ENCODE assay signal across 41 cellular contexts in the genomic region with DNA sequence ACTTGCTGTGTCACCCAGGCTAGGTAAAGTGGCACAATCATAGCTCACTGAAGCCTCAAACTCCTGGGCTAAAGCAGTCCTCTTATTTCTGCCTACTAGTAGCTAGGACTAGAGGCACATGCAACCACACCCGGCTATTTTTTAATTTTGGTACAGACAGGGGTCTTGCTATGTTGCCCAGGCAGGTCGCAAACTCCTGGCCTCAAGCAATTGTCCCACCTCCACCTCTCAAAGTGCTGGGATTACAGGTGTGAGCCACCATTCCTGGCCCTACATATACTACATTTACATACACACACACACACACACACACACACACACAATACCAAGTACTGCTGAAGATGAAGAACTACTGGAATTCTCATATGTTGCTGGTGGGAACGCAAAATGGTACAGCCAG. TPM values are rescaled to one million over a fixed set of nuclear protein-coding genes. Genes with fewer than 3 reads are reported as not detected.
"Had no signal": no experiment of that assay in that cellular context is flagged by ENCODE, and none has a peak within 500 bp of the region (broad histone marks: within the 10 kb centered on the region; RNA-seq: fewer than 3 reads in every experiment).

No MANE protein-coding gene starts in this region.

- H3K4me1 ChIP-seq: adrenal gland, ascending aorta, body of pancreas, breast epithelium had no signal

- H3K9me3 Mint-ChIP-seq: activated naive CD4-positive, alpha-beta T cell treated with anti-CD3 and anti-CD28 coated beads for 36 hours; activated naive CD4-positive, alpha-beta T cell treated with anti-CD3 and anti-CD28 coated beads, Interleukin-2, amount 10 ng/mL, durations not matched to agents 7 days and 5 days; activated naive CD4-positive, alpha-beta T cell treated with anti-CD3 and anti-CD28 coated beads, Interleukin-2, amount 50 U/mL, for 24 hours; activated naive CD4-positive, alpha-beta T cell treated with anti-CD3 and anti-CD28 coated beads, Interleukin-2, amount 50 U/mL, for 72 hours; activated naive CD8-positive, alpha-beta T cell treated with anti-CD3 and anti-CD28 coated beads for 36 hours; activated naive CD8-positive, alpha-beta T cell treated with anti-CD3 and anti-CD28 coated beads, Interleukin-2, amount 10 ng/mL, durations not matched to agents 7 days and 5 days; activated naive CD8-positive, alpha-beta T cell treated with anti-CD3 and anti-CD28 coated beads, Interleukin-2, amount 50 U/mL, for 24 hours; activated T-cell treated with anti-CD3 and anti-CD28 coated beads, Interleukin-2, amount 50 U/mL, for 4 hours; activated T-cell treated with anti-CD3 and anti-CD28 coated beads, Interleukin-2, amount 50 U/mL, for 72 hours; activated T-helper 1 cell treated with anti-CD3 and anti-CD28 coated beads, Interleukin-12 subunit alpha, Interleukin-12 subunit beta, Interleukin-2, Interleukin-4 antibody, amounts not matched to agents 30 ng/mL and 10 ng/mL and 1 ng/mL, durations not matched to agents 14 hours and 24 hours and 36 hours; activated T-helper 17 cell treated with anti-CD3 and anti-CD28 coated beads, Interleukin-2, amount 50 U/mL, for 72 hours; activated T-helper 2 cell treated with anti-CD3 and anti-CD28 coated beads, Interferon-gamma antibody, Interleukin-2, Interleukin-4, amounts not matched to agents 10 μg/mL and 5 μg/mL and 100 μg/mL, durations not matched to agents 14 hours and 24 hours and 36 hours; brain; central memory CD8-positive, alpha-beta T cell had no signal

- H3K36me3 ChIP-seq: adrenal gland, ascending aorta, brain microvascular endothelial cell, breast epithelium, cardiac muscle cell had no signal

- H3K27ac Mint-ChIP-seq: activated naive CD4-positive, alpha-beta T cell treated with anti-CD3 and anti-CD28 coated beads for 36 hours; activated naive CD4-positive, alpha-beta T cell treated with anti-CD3 and anti-CD28 coated beads, Interleukin-2, amount 10 ng/mL, durations not matched to agents 7 days and 5 days; activated naive CD4-positive, alpha-beta T cell treated with anti-CD3 and anti-CD28 coated beads, Interleukin-2, amount 50 U/mL, for 24 hours; activated naive CD4-positive, alpha-beta T cell treated with anti-CD3 and anti-CD28 coated beads, Interleukin-2, amount 50 U/mL, for 72 hours; activated naive CD8-positive, alpha-beta T cell; activated naive CD8-positive, alpha-beta T cell treated with anti-CD3 and anti-CD28 coated beads for 36 hours; activated naive CD8-positive, alpha-beta T cell treated with anti-CD3 and anti-CD28 coated beads, Interleukin-2, amount 10 ng/mL, durations not matched to agents 7 days and 5 days; activated naive CD8-positive, alpha-beta T cell treated with anti-CD3 and anti-CD28 coated beads, Interleukin-2, amount 50 U/mL, for 24 hours; activated T-cell treated with anti-CD3 and anti-CD28 coated beads, Interleukin-2, amount 50 U/mL, for 72 hours; activated T-helper 1 cell treated with anti-CD3 and anti-CD28 coated beads, Interleukin-12 subunit alpha, Interleukin-12 subunit beta, Interleukin-2, Interleukin-4 antibody, amounts not matched to agents 30 ng/mL and 10 ng/mL and 1 ng/mL, durations not matched to agents 14 hours and 24 hours and 36 hours; activated T-helper 17 cell treated with anti-CD3 and anti-CD28 coated beads, Interleukin-2, amount 50 U/mL, for 72 hours; activated T-helper 2 cell treated with anti-CD3 and anti-CD28 coated beads, Interferon-gamma antibody, Interleukin-2, Interleukin-4, amounts not matched to agents 10 μg/mL and 5 μg/mL and 100 μg/mL, durations not matched to agents 14 hours and 24 hours and 36 hours; brain had no signal

- H3K27ac ChIP-seq: adrenal gland, ascending aorta, body of pancreas, brain microvascular endothelial cell, breast epithelium, cardiac muscle cell had no signal

- H3K27me3 ChIP-seq: adrenal gland, ascending aorta, body of pancreas, brain microvascular endothelial cell, breast epithelium, cardiac muscle cell had no signal

- H3K4me3 Mint-ChIP-seq: activated naive CD4-positive, alpha-beta T cell treated with anti-CD3 and anti-CD28 coated beads for 36 hours; activated naive CD4-positive, alpha-beta T cell treated with anti-CD3 and anti-CD28 coated beads, Interleukin-2, amount 10 ng/mL, durations not matched to agents 7 days and 5 days; activated naive CD4-positive, alpha-beta T cell treated with anti-CD3 and anti-CD28 coated beads, Interleukin-2, amount 50 U/mL, for 24 hours; activated naive CD8-positive, alpha-beta T cell; activated naive CD8-positive, alpha-beta T cell treated with anti-CD3 and anti-CD28 coated beads for 36 hours; activated naive CD8-positive, alpha-beta T cell treated with anti-CD3 and anti-CD28 coated beads, Interleukin-2, amount 10 ng/mL, durations not matched to agents 7 days and 5 days; activated naive CD8-positive, alpha-beta T cell treated with anti-CD3 and anti-CD28 coated beads, Interleukin-2, amount 50 U/mL, for 24 hours; activated T-cell treated with anti-CD3 and anti-CD28 coated beads, Interleukin-2, amount 50 U/mL, for 4 hours; activated T-cell treated with anti-CD3 and anti-CD28 coated beads, Interleukin-2, amount 50 U/mL, for 72 hours; activated T-helper 1 cell treated with anti-CD3 and anti-CD28 coated beads, Interleukin-12 subunit alpha, Interleukin-12 subunit beta, Interleukin-2, Interleukin-4 antibody, amounts not matched to agents 30 ng/mL and 10 ng/mL and 1 ng/mL, durations not matched to agents 14 hours and 24 hours and 36 hours; activated T-helper 17 cell treated with anti-CD3 and anti-CD28 coated beads, Interleukin-2, amount 50 U/mL, for 72 hours; brain; central memory CD8-positive, alpha-beta T cell had no signal

- H3K4me3 ChIP-seq: adrenal gland, ascending aorta, body of pancreas, breast epithelium, cardiac muscle cell had no signal

- ATAC-seq: activated naive CD4-positive, alpha-beta T cell treated with anti-CD3 and anti-CD28 coated beads, Interleukin-2, amount 50 U/mL, for 72 hours; activated naive CD8-positive, alpha-beta T cell treated with anti-CD3 and anti-CD28 coated beads, Interleukin-2, amount 50 U/mL, for 24 hours; activated T-cell treated with anti-CD3 and anti-CD28 coated beads, Interleukin-2, amount 50 U/mL, for 4 hours; activated T-cell treated with anti-CD3 and anti-CD28 coated beads, Interleukin-2, amount 50 U/mL, for 72 hours; activated T-helper 17 cell treated with anti-CD3 and anti-CD28 coated beads, Interleukin-2, amount 50 U/mL, for 72 hours; body of pancreas had no signal

- H3K27me3 Mint-ChIP-seq: activated naive CD4-positive, alpha-beta T cell treated with anti-CD3 and anti-CD28 coated beads, Interleukin-2, amount 10 ng/mL, durations not matched to agents 7 days and 5 days; activated naive CD4-positive, alpha-beta T cell treated with anti-CD3 and anti-CD28 coated beads, Interleukin-2, amount 50 U/mL, for 24 hours; activated naive CD8-positive, alpha-beta T cell; activated naive CD8-positive, alpha-beta T cell treated with anti-CD3 and anti-CD28 coated beads for 36 hours; activated T-helper 17 cell treated with anti-CD3 and anti-CD28 coated beads, Interleukin-2, amount 50 U/mL, for 72 hours; brain; central memory CD8-positive, alpha-beta T cell had no signal

- H3K9me3 ChIP-seq: adrenal gland, ascending aorta, body of pancreas, breast epithelium had no signal

- H3K4me1 Mint-ChIP-seq: activated naive CD4-positive, alpha-beta T cell treated with anti-CD3 and anti-CD28 coated beads, Interleukin-2, amount 10 ng/mL, durations not matched to agents 7 days and 5 days; activated naive CD4-positive, alpha-beta T cell treated with anti-CD3 and anti-CD28 coated beads, Interleukin-2, amount 50 U/mL, for 24 hours; activated naive CD8-positive, alpha-beta T cell treated with anti-CD3 and anti-CD28 coated beads for 36 hours; activated naive CD8-positive, alpha-beta T cell treated with anti-CD3 and anti-CD28 coated beads, Interleukin-2, amount 10 ng/mL, durations not matched to agents 7 days and 5 days; activated naive CD8-positive, alpha-beta T cell treated with anti-CD3 and anti-CD28 coated beads, Interleukin-2, amount 50 U/mL, for 24 hours; activated T-helper 17 cell treated with anti-CD3 and anti-CD28 coated beads, Interleukin-2, amount 50 U/mL, for 72 hours; central memory CD8-positive, alpha-beta T cell had no signal

- DNase-seq: activated effector memory CD4-positive, alpha-beta T cell treated with anti-CD3 and anti-CD28 coated beads, Interleukin-2, amount 50 U/mL, for 16 hours; activated effector memory CD4-positive, alpha-beta T cell treated with Interleukin-2 at 50 U/mL for 16 hours; activated gamma-delta T cell; activated gamma-delta T cell treated with Interleukin-2 at 50 U/mL for 16 hours; activated naive CD4-positive, alpha-beta T cell; activated naive CD4-positive, alpha-beta T cell treated with anti-CD3 and anti-CD28 coated beads for 36 hours; activated naive CD4-positive, alpha-beta T cell treated with anti-CD3 and anti-CD28 coated beads, Interleukin-2, amount 10 ng/mL, durations not matched to agents 7 days and 5 days; activated naive CD4-positive, alpha-beta T cell treated with anti-CD3 and anti-CD28 coated beads, Interleukin-2, amount 50 U/mL, for 16 hours; activated naive CD4-positive, alpha-beta T cell treated with Interleukin-2 at 50 U/mL for 16 hours; activated naive CD8-positive, alpha-beta T cell treated with anti-CD3 and anti-CD28 coated beads for 36 hours; activated naive CD8-positive, alpha-beta T cell treated with anti-CD3 and anti-CD28 coated beads, Interleukin-2, amount 10 ng/mL, durations not matched to agents 7 days and 5 days; activated naive CD8-positive, alpha-beta T cell treated with anti-CD3 and anti-CD28 coated beads, Interleukin-2, amount 50 U/mL, for 24 hours; activated T-cell treated with anti-CD3 and anti-CD28 coated beads, Interleukin-2, amount 50 U/mL, for 4 hours; activated T-cell treated with anti-CD3 and anti-CD28 coated beads, Interleukin-2, amount 50 U/mL, for 48 hours; activated T-cell treated with anti-CD3 and anti-CD28 coated beads, Interleukin-2, amount 50 U/mL, for 72 hours; adrenal gland; amniotic stem cell; amygdala; anterior cingulate cortex; aorta; body of pancreas; brain microvascular endothelial cell; caudate nucleus; central memory CD4-positive, alpha-beta T cell; cerebellar nuclear complex had no signal

- H3K36me3 Mint-ChIP-seq: activated naive CD4-positive, alpha-beta T cell treated with anti-CD3 and anti-CD28 coated beads, Interleukin-2, amount 10 ng/mL, durations not matched to agents 7 days and 5 days; activated naive CD4-positive, alpha-beta T cell treated with anti-CD3 and anti-CD28 coated beads, Interleukin-2, amount 50 U/mL, for 24 hours; activated naive CD4-positive, alpha-beta T cell treated with anti-CD3 and anti-CD28 coated beads, Interleukin-2, amount 50 U/mL, for 72 hours; activated naive CD8-positive, alpha-beta T cell; activated naive CD8-positive, alpha-beta T cell treated with anti-CD3 and anti-CD28 coated beads for 36 hours; activated naive CD8-positive, alpha-beta T cell treated with anti-CD3 and anti-CD28 coated beads, Interleukin-2, amount 10 ng/mL, durations not matched to agents 7 days and 5 days; brain had no signal

RNA-seq across cellular contexts. Expression of a gene that starts 26.9 kb away (rescaled TPM):
- total RNA-seq: activated naive CD4-positive, alpha-beta T cell treated with anti-CD3 and anti-CD28 coated beads for 36 hours; activated naive CD4-positive, alpha-beta T cell treated with anti-CD3 and anti-CD28 coated beads, Interleukin-2, amount 50 U/mL, for 72 hours; activated naive CD8-positive, alpha-beta T cell treated with anti-CD3 and anti-CD28 coated beads for 36 hours; activated naive CD8-positive, alpha-beta T cell treated with anti-CD3 and anti-CD28 coated beads, Interleukin-2, amount 10 ng/mL, durations not matched to agents 7 days and 5 days; activated T-cell treated with anti-CD3 and anti-CD28 coated beads, Interleukin-2, amount 50 U/mL, for 4 hours; activated T-cell treated with anti-CD3 and anti-CD28 coated beads, Interleukin-2, amount 50 U/mL, for 72 hours; activated T-helper 1 cell treated with anti-CD3 and anti-CD28 coated beads, Interleukin-12 subunit alpha, Interleukin-12 subunit beta, Interleukin-2, Interleukin-4 antibody, amounts not matched to agents 30 ng/mL and 10 ng/mL and 1 ng/mL, durations not matched to agents 14 hours and 24 hours and 36 hours; activated T-helper 17 cell treated with anti-CD3 and anti-CD28 coated beads, Interleukin-2, amount 50 U/mL, for 72 hours; activated T-helper 2 cell treated with anti-CD3 and anti-CD28 coated beads, Interferon-gamma antibody, Interleukin-2, Interleukin-4, amounts not matched to agents 10 μg/mL and 5 μg/mL and 100 μg/mL, durations not matched to agents 14 hours and 24 hours and 36 hours; adrenal gland; aorta; ascending aorta; astrocyte; bronchial epithelial cell; cardiac muscle cell; cardiac septum; cerebellum; chondrocyte had no signal
